In the genomic region with DNA sequence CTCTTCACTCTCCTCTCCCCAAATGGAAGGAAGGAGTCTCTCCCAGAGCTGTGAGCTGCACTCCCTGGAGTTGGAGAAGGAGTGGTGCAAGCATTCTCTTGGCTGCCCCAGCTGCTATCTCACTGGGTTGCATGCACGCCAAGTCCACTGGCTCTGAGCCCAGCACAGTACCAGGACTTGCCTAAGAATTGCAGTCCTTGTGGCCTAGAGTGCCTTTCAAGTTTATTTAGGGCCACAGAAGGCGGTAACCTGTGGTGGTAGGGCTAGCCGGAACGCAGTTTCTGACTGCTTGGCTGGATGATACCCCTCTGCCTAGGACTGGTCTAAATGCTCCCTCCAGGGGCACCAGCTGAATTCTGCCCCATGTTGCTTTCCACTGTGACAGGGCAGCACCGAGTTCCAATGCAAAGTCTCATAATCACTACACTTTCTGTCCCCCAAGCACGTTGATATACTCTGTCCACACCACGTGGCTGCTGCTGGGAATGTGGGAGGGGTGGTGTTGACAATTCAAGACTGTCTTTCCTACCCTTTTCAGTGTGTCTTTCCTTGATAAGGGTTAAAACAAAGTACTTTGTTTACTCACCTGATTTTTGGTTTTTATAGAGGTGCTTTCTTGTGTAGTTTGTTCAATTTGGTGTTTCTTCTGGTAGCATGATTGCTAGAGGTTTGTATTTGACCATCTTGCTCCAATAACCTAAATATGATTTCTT, we compare ENCODE assay signal across 19 cellular contexts. TPM values are rescaled to one million over a fixed set of nuclear protein-coding genes. Genes with fewer than 3 reads are reported as not detected.
A peak's percentile ranks its signal among the peaks of the same experiment; 100 is the strongest.
DNase-seq lines count a peak whose midpoint lies in the region; ATAC-seq and TF ChIP-seq lines count a peak whose summit lies in the region.
"Had no signal": no experiment of that assay in that cellular context is flagged by ENCODE, and none has a peak within 500 bp of the region (broad histone marks: within the 10 kb centered on the region; RNA-seq: fewer than 3 reads in every experiment).

No MANE protein-coding gene starts in this region.

- no peaks in the 10 kb centered on the region for H3K27me3 Mint-ChIP-seq in MCF 10A (ENCODE audit: insufficient read depth, unreplicated experiment)
- H3K27me3 Mint-ChIP-seq: activated CD8-positive, alpha-beta memory T cell treated with anti-CD3 and anti-CD28 coated beads, Interleukin-2, amount 10 ng/mL, durations not matched to agents 7 days and 5 days; CD8-positive, alpha-beta memory T cell; IgD-negative memory B cell; progenitor cell of endocrine pancreas had no signal

- no peak overlapping the region for H3K4me3 Mint-ChIP-seq in MCF 10A (ENCODE audit: unreplicated experiment)
- H3K4me3 Mint-ChIP-seq: activated CD8-positive, alpha-beta memory T cell treated with anti-CD3 and anti-CD28 coated beads, Interleukin-2, amount 10 ng/mL, durations not matched to agents 7 days and 5 days; CD8-positive, alpha-beta memory T cell; IgD-negative memory B cell had no signal

- H3K36me3 ChIP-seq in mammary epithelial cell (ENCODE audit: insufficient read depth, low read length), result no peaks in the 10 kb centered on the region
- H3K36me3 ChIP-seq: brain microvascular endothelial cell had no signal

- H3K27me3 ChIP-seq in mammary epithelial cell (ENCODE audit: insufficient read depth, low read length), result no peaks in the 10 kb centered on the region
- H3K27me3 ChIP-seq: brain microvascular endothelial cell had no signal

- H3K27ac Mint-ChIP-seq in MCF 10A (ENCODE audit: low read depth, unreplicated experiment), result no peak overlapping the region
- H3K27ac Mint-ChIP-seq: activated CD8-positive, alpha-beta memory T cell treated with anti-CD3 and anti-CD28 coated beads, Interleukin-2, amount 10 ng/mL, durations not matched to agents 7 days and 5 days; progenitor cell of endocrine pancreas had no signal

- H3K9me3 ChIP-seq in mammary epithelial cell (replicated peaks; ENCODE audit: insufficient read depth, low read length), result no peaks in the 10 kb centered on the region
- H3K9me3 ChIP-seq: A549 had no signal

- H4K20me1 ChIP-seq in mammary epithelial cell (ENCODE audit: insufficient read depth, low read length), result no peaks in the 10 kb centered on the region

- H3K4me1 Mint-ChIP-seq in MCF 10A (ENCODE audit: insufficient read depth, unreplicated experiment), result no peaks in the 10 kb centered on the region

- in situ Hi-C loops in mammary epithelial cell (cut with MboI; ENCODE audit: low sequenced_read_pairs in 2 of 2), result no loop called here

- no peak overlapping the region for H3K4me2 ChIP-seq in mammary epithelial cell (ENCODE audit: insufficient read depth, low read depth, low read length)
- H3K4me2 ChIP-seq: A549 had no signal

- H3K79me2 ChIP-seq in mammary epithelial cell (ENCODE audit: insufficient read depth, low read length), result peaks cover 2% of the 10 kb centered on the region

- no peaks in the 10 kb centered on the region for H3K36me3 Mint-ChIP-seq in MCF 10A (ENCODE audit: insufficient read depth, unreplicated experiment)

- no peak overlapping the region for H2AFZ ChIP-seq in mammary epithelial cell (ENCODE audit: low read depth, low read length)

- DNase-seq in MCF 10A (ENCODE audit: unreplicated experiment) (peak; percentile 64), mammary epithelial cell (no peak), cardiac fibroblast (ENCODE audit: low read depth in 2 of 2) (peak; percentile 32 to 73), left cardiac atrium (peak; percentile 24), substantia nigra (lab: John Stamatoyannopoulos, UW) (peak in 30 of 49 donors; percentile 0 to 47 (median 22)), NCI-H2107 (lab: John Stamatoyannopoulos, UW) (no peak)
- DNase-seq: activated CD8-positive, alpha-beta memory T cell treated with anti-CD3 and anti-CD28 coated beads, Interleukin-2, amount 10 ng/mL, durations not matched to agents 7 days and 5 days; activated gamma-delta T cell; brain microvascular endothelial cell; CD8-positive, alpha-beta memory T cell; kidney glomerular epithelial cell; NCI-H1105 treated with DMSO at 0.1 percent for 48 hours; NCI-H510A treated with DMSO at 0.1 percent for 48 hours had no signal

- dilution Hi-C loops in mammary epithelial cell (cut with HindIII; ENCODE audit: low sequenced_read_pairs), result no loop called here

- 84% methylated on average over 7 of the region's 7 CpGs for WGBS in mammary epithelial cell (ENCODE audit: low coverage, missing lambda C conversion rate)

- ATAC-seq in left cardiac atrium (peak; percentile 61 to 67), GM21360 (IDR thresholded peaks at IDR 0.05; ENCODE audit: unreplicated experiment) (no peak), HG02885 (IDR thresholded peaks at IDR 0.05; ENCODE audit: poor library complexity, unreplicated experiment) (no peak)
- ATAC-seq: activated CD8-positive, alpha-beta memory T cell treated with anti-CD3 and anti-CD28 coated beads, Interleukin-2, amount 10 ng/mL, durations not matched to agents 7 days and 5 days had no signal

- H3K9me3 Mint-ChIP-seq in MCF 10A (ENCODE audit: unreplicated experiment), result no peaks in the 10 kb centered on the region
- H3K9me3 Mint-ChIP-seq: CD8-positive, alpha-beta memory T cell had no signal

- CTCF ChIA-PET in MCF 10A (lab: Yijun Ruan, JAX) (no interaction called here), mammary epithelial cell (lab: Charles Lee; ENCODE audit: low non-redundant PET) (no interaction called here)

- no peak for TF ChIP-seq CTCF in MCF 10A (IDR thresholded peaks at IDR 0.05; ENCODE audit: unreplicated experiment)
- TF ChIP-seq CTCF in mammary epithelial cell (conservative IDR thresholded peaks at IDR 0.05 in 1 of 2, IDR thresholded peaks at IDR 0.05 in 1 of 2; ENCODE audit: extremely low read depth in 1 of 2, insufficient read depth in 1 of 2, low read depth in 1 of 2, low read length in 2 of 2), result no peak
- no peak for TF ChIP-seq CTCF in cardiac fibroblast (IDR thresholded peaks at IDR 0.05; ENCODE audit: low read depth, low read length)

- H3K4me3 ChIP-seq in mammary epithelial cell (replicated peaks in 1 of 3; ENCODE audit: insufficient read depth in 1 of 3, low read depth in 2 of 3, low read length in 3 of 3) (no peak overlapping the region), cardiac fibroblast (replicated peaks in 1 of 2; ENCODE audit: low read depth in 2 of 2, low read length in 2 of 2) (no peak overlapping the region)
- H3K4me3 ChIP-seq: A549 had no signal

- no peak overlapping the region for H3K27ac ChIP-seq in mammary epithelial cell (ENCODE audit: insufficient read depth, low read depth, low read length)
- H3K27ac ChIP-seq in substantia nigra (ENCODE audit: low read depth, low read length, poor library complexity, severe bottlenecking), result peak overlapping the region; percentile 14
- H3K27ac ChIP-seq: A549, brain microvascular endothelial cell, VCaP had no signal

- POLR2A ChIA-PET in MCF 10A (lab: Yijun Ruan, JAX), result no interaction called here

- H3K4me1 ChIP-seq in mammary epithelial cell (ENCODE audit: insufficient read depth, low read length), result no peaks in the 10 kb centered on the region

- BruUV-seq in MCF 10A (replicated peaks; lab: Mats Ljungman, UMichigan) (no TSS peak), mammary epithelial cell (replicated peaks; lab: Mats Ljungman, UMichigan) (no TSS peak)

- intact Hi-C loops in MCF 10A (cut with micrococcal nuclease) (no loop called here), mammary epithelial cell (cut with micrococcal nuclease) (no loop called here), left cardiac atrium (cut with DNase I) (no loop called here)

- H3K9ac ChIP-seq in mammary epithelial cell (ENCODE audit: insufficient read depth, low read length), result no peak overlapping the region

RNA-seq across cellular contexts. Expression of gene PHTF2, which starts 57.0 kb away (rescaled TPM):
- total RNA-seq in MCF 10A (2022) (12.6 and 16.0 TPM in 2 replicates), mammary epithelial cell (10 to 100 TPM; 19.8 to 26.4 TPM), left cardiac atrium (10 to 100 TPM; 17.3 to 17.7 TPM)
- 15.2 TPM for polyA plus RNA-seq in mammary epithelial cell
- 21.5 TPM for polyA minus RNA-seq in mammary epithelial cell

RNA-seq across cellular contexts. Expression of gene TMEM60, which starts 57.3 kb away (rescaled TPM):
- total RNA-seq in MCF 10A (2022) (7.1 and 11.6 TPM in 2 replicates), mammary epithelial cell (10 to 100 TPM in 1 of 2 donors, 1 to 10 TPM in 1; 9.5 to 12.8 TPM), left cardiac atrium (10 to 100 TPM in 1 of 2 donors, 1 to 10 TPM in 1; 7.6 to 11.3 TPM)
- polyA plus RNA-seq in mammary epithelial cell, result 18.6 TPM
- 3.4 TPM for polyA minus RNA-seq in mammary epithelial cell

Comparison
In these comparisons a context has a peak if more than half of its experiments do, and no peak if none do; other contexts are left out.
1. DNase-seq: peak in MCF 10A (single experiment), cardiac fibroblast (2 of 2), left cardiac atrium (single experiment) and substantia nigra (30 of 49); none in mammary epithelial cell (single experiment) and NCI-H2107 (single experiment).
2. ATAC-seq: peak in left cardiac atrium (2 of 2); none in GM21360 (single experiment) and HG02885 (single experiment).